13 cellular contexts compared by ENCODE assay signal in the genomic region with DNA sequence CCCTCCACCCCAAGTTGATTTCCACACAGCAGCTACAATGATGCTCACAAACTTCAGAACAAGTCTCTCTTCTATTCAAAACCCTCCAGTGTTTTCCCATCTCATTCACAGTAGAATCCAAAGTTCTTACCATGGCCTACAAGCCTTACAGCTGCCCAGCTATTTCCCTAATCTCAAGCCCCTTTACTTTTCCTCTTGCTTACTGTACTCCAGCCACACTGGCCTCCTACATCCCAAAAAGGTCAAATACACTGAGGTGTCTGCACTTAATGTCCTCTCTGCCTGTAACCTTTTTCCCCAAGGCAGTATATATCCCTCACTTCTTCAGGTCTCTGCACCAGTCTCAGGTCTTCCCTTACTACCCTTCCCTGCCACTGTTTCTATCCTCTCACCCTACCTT.
DNase-seq lines count a peak whose midpoint lies in the region; ATAC-seq, FAIRE-seq and TF ChIP-seq lines count a peak whose summit lies in the region.
"Had no signal": no experiment of that assay in that cellular context is flagged by ENCODE, and none has a peak within 500 bp of the region (broad histone marks: within the 10 kb centered on the region; RNA-seq: fewer than 3 reads in every experiment).

No MANE protein-coding gene starts in this region.

- H4K20me1 ChIP-seq in BLaER1: peaks cover 69% of the 10 kb centered on the region

- TF ChIP-seq CTCF in GM12875 (IDR thresholded peaks at IDR 0.05; ENCODE audit: borderline replicate concordance, insufficient read depth, low read depth, low read length) (no peak), nephron (IDR thresholded peaks at IDR 0.05; ENCODE audit: unreplicated experiment in 3 of 3) (no peak), D721Med (IDR thresholded peaks at IDR 0.05; ENCODE audit: insufficient read depth, missing control alignments) (no peak)

- H3K4me3 ChIP-seq in BLaER1: no peak overlapping the region
- peak overlapping the region; percentile 24 for H3K4me3 ChIP-seq in GM12875 (ENCODE audit: low read depth, low read length)
- H3K4me3 ChIP-seq in adipocyte (ENCODE audit: low read length): peak overlapping the region; percentile 95

- H3K27ac Mint-ChIP-seq in nephron: peak overlapping the region; percentile 2 to 66 (median 27)

- no peaks in the 10 kb centered on the region for H3K27me3 Mint-ChIP-seq in nephron (ENCODE audit: low read depth)

- ATAC-seq in HG02588 (IDR thresholded peaks at IDR 0.05; ENCODE audit: unreplicated experiment): no peak
- ATAC-seq: Panc1 had no signal

- H3K4me1 ChIP-seq in BLaER1: peaks cover 31% of the 10 kb centered on the region
- peaks cover 37% of the 10 kb centered on the region for H3K4me1 ChIP-seq in adipocyte (ENCODE audit: control insufficient read depth, insufficient read depth, low read length)

- peaks cover 37% of the 10 kb centered on the region for H3K4me1 Mint-ChIP-seq in nephron

- H3K36me3 ChIP-seq in BLaER1 (no peaks in the 10 kb centered on the region), adipocyte (ENCODE audit: control insufficient read depth, insufficient read depth, low read length, severe bottlenecking) (no peaks in the 10 kb centered on the region)
- H3K36me3 ChIP-seq: WERI-Rb-1 had no signal

- H3K27me3 ChIP-seq in BLaER1: no peaks in the 10 kb centered on the region
- no peaks in the 10 kb centered on the region for H3K27me3 ChIP-seq in adipocyte (replicated peaks; ENCODE audit: control insufficient read depth, insufficient read depth, low read length)

- H3K36me3 Mint-ChIP-seq in nephron (ENCODE audit: low read depth): peaks cover 4% of the 10 kb centered on the region

- no peak for FAIRE-seq in D721Med (lab: Jason Lieb, UNC)
- FAIRE-seq: islet of Langerhans had no signal

- no peak overlapping the region for H3K9ac ChIP-seq in BLaER1
- H3K9ac ChIP-seq in adipocyte (ENCODE audit: low read length): no peak overlapping the region

- no peaks in the 10 kb centered on the region for H3K9me3 Mint-ChIP-seq in nephron

- peak overlapping the region; percentile 97 for H3K4me2 ChIP-seq in BLaER1

- H3K9me3 ChIP-seq in BLaER1 (no peaks in the 10 kb centered on the region), adipocyte (ENCODE audit: control insufficient read depth, low read length) (no peaks in the 10 kb centered on the region)

- DNase-seq in adipocyte (ENCODE audit: low read depth): no peak
- no peak for DNase-seq in HPDE6-E6E7 (ENCODE audit: extremely low spot score)
- no peak for DNase-seq in dedifferentiated amniotic fluid mesenchymal stem cell (ENCODE audit: extremely low spot score)
- DNase-seq in D721Med (ENCODE audit: insufficient read length, low spot score): no peak
- DNase-seq: erythroblast, posterior cingulate gyrus, WERI-Rb-1 had no signal

- no peak overlapping the region for H3K27ac ChIP-seq in BLaER1
- H3K27ac ChIP-seq: WERI-Rb-1 had no signal

- peak overlapping the region; percentile 59 to 74 (median 72) for H3K4me3 Mint-ChIP-seq in nephron
